28 cellular contexts compared by ENCODE assay signal in genomic region chr2:187569042-187569441, GRCh38. TPM values are rescaled to one million over a fixed set of nuclear protein-coding genes. Genes with fewer than 3 reads are reported as not detected.
DNase-seq lines count a peak whose midpoint lies in the region; ATAC-seq, FAIRE-seq and TF ChIP-seq lines count a peak whose summit lies in the region.
"Had no signal": no experiment of that assay in that cellular context is flagged by ENCODE, and none has a peak within 500 bp of the region (broad histone marks: within the 10 kb centered on the region; RNA-seq: fewer than 3 reads in every experiment).

No MANE protein-coding gene starts in this region.

- CTCF ChIA-PET in HEK293 (lab: Yijun Ruan, JAX) (interaction anchor here (0.7 to 2.4 kb wide), 3 partner anchors 15 to 70 kb away, joined by 3 to 14 read pairs (median 4); no protein-coding TSS in a partner anchor), Panc1 (lab: Charles Lee) (no interaction called here)

- POLR2A ChIA-PET in HEK293 (lab: Yijun Ruan, JAX) (no interaction called here), Panc1 (lab: Charles Lee) (no interaction called here)

- in situ Hi-C loops in Panc1 (cut with HindIII; ENCODE audit: low pct_unique_long_range_greater_than_20kb, low sequenced_read_pairs): no loop called here

- DNase-seq in Panc1 (ENCODE audit: low read depth, low spot score): no peak
- peak; percentile 81 to 90 for DNase-seq in dermis microvascular lymphatic vessel endothelial cell (ENCODE audit: low read depth in 2 of 2)
- DNase-seq in pancreas: no peak
- no peak for DNase-seq in inferior parietal cortex (ENCODE audit: extremely low spot score)
- no peak for DNase-seq in OCI-M1 (lab: John Stamatoyannopoulos, UW)
- DNase-seq: AML-193; CD4-positive, alpha-beta memory T cell; COR-L47; DMS 273 treated with DMSO at 0.1 percent for 48 hours; DMS79; EL; GDM1; NCI-H1092; NCI-H1417 treated with DMSO at 0.1 percent for 48 hours; NCI-H187 treated with DMSO at 0.1 percent for 48 hours; NCI-H446; NCI-H524 treated with DMSO at 0.1 percent for 48 hours; NCI-H82; NK-92 treated with Interleukin-12 subunit alpha and Interleukin-12 subunit beta, amount 100 ng/mL, for 24 hours; SIG-M5 had no signal

- H3K36me3 ChIP-seq in HEK293 (ENCODE audit: control insufficient read depth in 2 of 2, insufficient read depth in 1 of 2, low read length in 2 of 2) (no peaks in the 10 kb centered on the region), Panc1 (ENCODE audit: control insufficient read depth, insufficient read depth, low read length) (no peaks in the 10 kb centered on the region), pancreas (no peaks in the 10 kb centered on the region)
- H3K36me3 ChIP-seq: BLaER1 treated with 17β-estradiol and CSF1 and Interleukin-3, amounts not matched to agents 10 nM and 100 nM had no signal

- H3K27me3 ChIP-seq in Panc1 (ENCODE audit: control insufficient read depth, insufficient read depth, low read length) (no peaks in the 10 kb centered on the region), pancreas (no peaks in the 10 kb centered on the region)
- H3K27me3 ChIP-seq: BLaER1 treated with 17β-estradiol and CSF1 and Interleukin-3, amounts not matched to agents 10 nM and 100 nM had no signal

- intact Hi-C loops in Panc1 (cut with micrococcal nuclease; ENCODE audit: unreplicated experiment): no loop called here
- intact Hi-C loops in pancreas (cut with DNase I): no loop called here

- no peak for ATAC-seq in Panc1
- ATAC-seq in pancreas: no peak
- ATAC-seq in HG02798 (IDR thresholded peaks at IDR 0.05; ENCODE audit: poor library complexity, unreplicated experiment): no peak
- ATAC-seq: GM12878 had no signal

- H3K4me1 ChIP-seq in HEK293 (ENCODE audit: control insufficient read depth, insufficient read depth, low read length): peaks cover 8% of the 10 kb centered on the region; the same call in 1 of the 2 replicates
- H3K4me1 ChIP-seq in Panc1 (ENCODE audit: control insufficient read depth, insufficient read depth, low read length): peaks cover 13% of the 10 kb centered on the region; the same call in 1 of the 2 replicates
- no peaks in the 10 kb centered on the region for H3K4me1 ChIP-seq in pancreas
- H3K4me1 ChIP-seq: BLaER1 treated with 17β-estradiol and CSF1 and Interleukin-3, amounts not matched to agents 10 nM and 100 nM had no signal

- 78 to 81% methylated on average over 1 of the region's 1 CpG for WGBS in pancreas, 2 donors

- H3K27ac ChIP-seq in HEK293 (ENCODE audit: extremely low read depth, low read depth, low read length) (no peak overlapping the region), Panc1 (ENCODE audit: low read length) (peak overlapping the region; percentile 86), pancreas (no peak overlapping the region)
- H3K27ac ChIP-seq: BLaER1 treated with 17β-estradiol and CSF1 and Interleukin-3, amounts not matched to agents 10 nM and 100 nM; KMS-11; SK-N-MC had no signal

- H3K4me3 ChIP-seq in HEK293 (ENCODE audit: low read depth, low read length) (no peak overlapping the region), Panc1 (ENCODE audit: low read depth in 2 of 2, low read length in 2 of 2) (no peak overlapping the region), pancreas (no peak overlapping the region)
- H3K4me3 ChIP-seq: BLaER1 treated with 17β-estradiol and CSF1 and Interleukin-3, amounts not matched to agents 10 nM and 100 nM; GM12878; SK-N-MC had no signal

- H3K9me3 ChIP-seq in HEK293 (ENCODE audit: control insufficient read depth, insufficient read depth, low read depth, low read length): no peaks in the 10 kb centered on the region
- no peaks in the 10 kb centered on the region for H3K9me3 ChIP-seq in Panc1 (ENCODE audit: control insufficient read depth, insufficient read depth, low read depth, low read length)
- H3K9me3 ChIP-seq in pancreas: no peaks in the 10 kb centered on the region

- TF ChIP-seq CTCF in HEK293 (tag by site-specific recombination; IDR thresholded peaks at IDR 0.05) (no peak), Panc1 (IDR thresholded peaks at IDR 0.05) (no peak), pancreas (IDR thresholded peaks at IDR 0.05) (no peak)

- FAIRE-seq in pancreas (lab: Jason Lieb, UNC): peak; percentile 9
- FAIRE-seq: A204.1, GM12878 had no signal

- no TSS peak for BruUV-seq in Panc1 (replicated peaks; lab: Mats Ljungman, UMichigan)

TF ChIP-seq in HEK293, 187 proteins besides CTCF, POLR2A, EP300 and RAD21:
- TF ChIP-seq PRDM6 (tag by site-specific recombination; IDR thresholded peaks at IDR 0.05) (peak; percentile 80), ZNF335 (tag by site-specific recombination; conservative IDR thresholded peaks at IDR 0.05) (no peak), FEZF1 (tag by site-specific recombination; IDR thresholded peaks at IDR 0.05) (peak; percentile 49; the same call in 1 of the 2 replicates), ZNF792 (tag by site-specific recombination; IDR thresholded peaks at IDR 0.05) (no peak), ZNF133 (tag by site-specific recombination; IDR thresholded peaks at IDR 0.05) (no peak), ZNF16 (tag by site-specific recombination; IDR thresholded peaks at IDR 0.05; ENCODE audit: low read depth) (no peak), ZNF843 (tag by site-specific recombination; IDR thresholded peaks at IDR 0.05) (0 out of 2 replicates have a peak, but pooled peaks have one; percentile 35), ZFP69B (tag by site-specific recombination; IDR thresholded peaks at IDR 0.05) (no peak), ZNF76 (tag by site-specific recombination; IDR thresholded peaks at IDR 0.05; ENCODE audit: borderline replicate concordance, low read depth) (no peak), ZBTB48 (tag by site-specific recombination; IDR thresholded peaks at IDR 0.05) (no peak), ZNF214 (tag by site-specific recombination; IDR thresholded peaks at IDR 0.05; ENCODE audit: borderline replicate concordance) (no peak)
- TF ChIP-seq, protein P1, sequence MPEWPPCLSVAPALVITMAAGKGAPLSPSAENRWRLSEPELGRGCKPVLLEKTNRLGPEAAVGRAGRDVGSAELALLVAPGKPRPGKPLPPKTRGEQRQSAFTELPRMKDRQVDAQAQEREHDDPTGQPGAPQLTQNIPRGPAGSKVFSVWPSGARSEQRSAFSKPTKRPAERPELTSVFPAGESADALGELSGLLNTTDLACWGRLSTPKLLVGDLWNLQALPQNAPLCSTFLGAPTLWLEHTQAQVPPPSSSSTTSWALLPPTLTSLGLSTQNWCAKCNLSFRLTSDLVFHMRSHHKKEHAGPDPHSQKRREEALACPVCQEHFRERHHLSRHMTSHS (tag by site-specific recombination; IDR thresholded peaks at IDR 0.05): no peak

RNA-seq across cellular contexts. Expression of gene TFPI, which starts 14.8 kb away (rescaled TPM):
- total RNA-seq in Panc1 (2021; ENCODE audit: unreplicated experiment): 129 TPM
- polyA plus RNA-seq in Panc1 (2012; ENCODE audit: insufficient read length): 51.3 TPM
- total RNA-seq in dermis microvascular lymphatic vessel endothelial cell: 716 and 1,528 TPM in 2 replicates
- total RNA-seq in pancreas: 10 to 100 TPM in 5 of 6 donors, 1 to 10 TPM in 1; 7.9 to 25.8 (median 21.6) TPM
- polyA plus RNA-seq in pancreas: 10 to 100 TPM; 11.9 to 15.4 TPM
- total RNA-seq: CD4-positive, alpha-beta memory T cell; T-helper 1 cell treated with Interleukin-12 subunit alpha and Interleukin-12 subunit beta and Interleukin-4 antibody, amounts not matched to agents 30 ng/mL and 1 ng/mL, for 36 hours had no signal
- polyA plus RNA-seq: CD4-positive, alpha-beta memory T cell had no signal

Comparison
In these comparisons a context has a peak if more than half of its experiments do, and no peak if none do; other contexts are left out.
1. DNase-seq: peak in dermis microvascular lymphatic vessel endothelial cell (2 of 2); none in Panc1 (single experiment), pancreas (0 of 6), inferior parietal cortex (single experiment) and OCI-M1 (single experiment).